11 cellular contexts compared by ENCODE assay signal in genomic region chr7:1025747-1026581, GRCh38. TPM values are rescaled to one million over a fixed set of nuclear protein-coding genes. Genes with fewer than 3 reads are reported as not detected.
A peak's percentile ranks its signal among the peaks of the same experiment; 100 is the strongest.
DNase-seq lines count a peak whose midpoint lies in the region; ATAC-seq and TF ChIP-seq lines count a peak whose summit lies in the region.
"Had no signal": no experiment of that assay in that cellular context is flagged by ENCODE, and none has a peak within 500 bp of the region (broad histone marks: within the 10 kb centered on the region; RNA-seq: fewer than 3 reads in every experiment).

No MANE protein-coding gene starts in this region.

- POLR2A ChIA-PET in activated naive CD8-positive, alpha-beta T cell treated with anti-CD3 and anti-CD28 coated beads, Interleukin-2, amount 10 ng/mL, durations not matched to agents 7 days and 5 days (lab: Charles Lee), result no interaction called here

- ATAC-seq in activated naive CD8-positive, alpha-beta T cell treated with anti-CD3 and anti-CD28 coated beads, Interleukin-2, amount 10 ng/mL, durations not matched to agents 7 days and 5 days (ENCODE audit: low read depth), result no peak
- no peak for ATAC-seq in activated naive CD8-positive, alpha-beta T cell treated with anti-CD3 and anti-CD28 coated beads, Interleukin-2, amount 50 U/mL, for 24 hours
- ATAC-seq in central memory CD8-positive, alpha-beta T cell (replicated peaks; ENCODE audit: extremely low read depth, poor library complexity, severe bottlenecking), result no peak
- no peak for ATAC-seq in stimulated activated naive B cell treated with anti-CD40 and anti-IgM and Interleukin-4, amounts not matched to agents 10 μg/mL and 1 μg/mL and 100 μg/mL, for 72 hours (replicated peaks)
- ATAC-seq in upper lobe of right lung, result no peak
- ATAC-seq in HG02588 (IDR thresholded peaks at IDR 0.05; ENCODE audit: unreplicated experiment), result no peak

- no peaks in the 10 kb centered on the region for H3K9me3 ChIP-seq in upper lobe of right lung

- peaks cover 15% of the 10 kb centered on the region for H3K36me3 ChIP-seq in upper lobe of right lung

- H3K27me3 Mint-ChIP-seq in activated naive CD8-positive, alpha-beta T cell treated with anti-CD3 and anti-CD28 coated beads, Interleukin-2, amount 10 ng/mL, durations not matched to agents 7 days and 5 days, result no peaks in the 10 kb centered on the region
- H3K27me3 Mint-ChIP-seq in activated naive CD8-positive, alpha-beta T cell treated with anti-CD3 and anti-CD28 coated beads, Interleukin-2, amount 50 U/mL, for 24 hours, result no peaks in the 10 kb centered on the region
- no peaks in the 10 kb centered on the region for H3K27me3 Mint-ChIP-seq in central memory CD8-positive, alpha-beta T cell
- H3K27me3 Mint-ChIP-seq in stimulated activated naive B cell treated with anti-CD40 and anti-IgM and Interleukin-4, amounts not matched to agents 10 μg/mL and 1 μg/mL and 100 μg/mL, for 72 hours, result no peaks in the 10 kb centered on the region

- no peak overlapping the region for H3K4me3 Mint-ChIP-seq in activated naive CD8-positive, alpha-beta T cell treated with anti-CD3 and anti-CD28 coated beads, Interleukin-2, amount 10 ng/mL, durations not matched to agents 7 days and 5 days
- H3K4me3 Mint-ChIP-seq in activated naive CD8-positive, alpha-beta T cell treated with anti-CD3 and anti-CD28 coated beads, Interleukin-2, amount 50 U/mL, for 24 hours, result no peak overlapping the region
- peak overlapping the region; percentile 56 for H3K4me3 Mint-ChIP-seq in central memory CD8-positive, alpha-beta T cell
- H3K4me3 Mint-ChIP-seq in stimulated activated naive B cell treated with anti-CD40 and anti-IgM and Interleukin-4, amounts not matched to agents 10 μg/mL and 1 μg/mL and 100 μg/mL, for 72 hours, result peak overlapping the region; percentile 91 to 92

- H3K4me1 Mint-ChIP-seq in activated naive CD8-positive, alpha-beta T cell treated with anti-CD3 and anti-CD28 coated beads, Interleukin-2, amount 10 ng/mL, durations not matched to agents 7 days and 5 days, result peaks cover 12% of the 10 kb centered on the region
- H3K4me1 Mint-ChIP-seq in activated naive CD8-positive, alpha-beta T cell treated with anti-CD3 and anti-CD28 coated beads, Interleukin-2, amount 50 U/mL, for 24 hours, result peaks cover 31% of the 10 kb centered on the region
- peaks cover 42% of the 10 kb centered on the region for H3K4me1 Mint-ChIP-seq in central memory CD8-positive, alpha-beta T cell
- H3K4me1 Mint-ChIP-seq in stimulated activated naive B cell treated with anti-CD40 and anti-IgM and Interleukin-4, amounts not matched to agents 10 μg/mL and 1 μg/mL and 100 μg/mL, for 72 hours, result peaks cover 68 to 86% of the 10 kb centered on the region in 2 donors

- no peak for TF ChIP-seq CTCF in upper lobe of right lung (IDR thresholded peaks at IDR 0.05)

- intact Hi-C loops in upper lobe of right lung (cut with DNase I), result no loop called here

- H3K27me3 ChIP-seq in upper lobe of right lung, result no peaks in the 10 kb centered on the region

- H3K27ac Mint-ChIP-seq in activated naive CD8-positive, alpha-beta T cell treated with anti-CD3 and anti-CD28 coated beads, Interleukin-2, amount 10 ng/mL, durations not matched to agents 7 days and 5 days, result peak overlapping the region; percentile 54
- no peak overlapping the region for H3K27ac Mint-ChIP-seq in activated naive CD8-positive, alpha-beta T cell treated with anti-CD3 and anti-CD28 coated beads, Interleukin-2, amount 50 U/mL, for 24 hours
- no peak overlapping the region for H3K27ac Mint-ChIP-seq in central memory CD8-positive, alpha-beta T cell (ENCODE audit: low read depth)
- peak overlapping the region; percentile 83 for H3K27ac Mint-ChIP-seq in stimulated activated naive B cell treated with anti-CD40 and anti-IgM and Interleukin-4, amounts not matched to agents 10 μg/mL and 1 μg/mL and 100 μg/mL, for 72 hours

- H3K9me3 Mint-ChIP-seq in activated naive CD8-positive, alpha-beta T cell treated with anti-CD3 and anti-CD28 coated beads, Interleukin-2, amount 10 ng/mL, durations not matched to agents 7 days and 5 days, result no peaks in the 10 kb centered on the region
- H3K9me3 Mint-ChIP-seq in activated naive CD8-positive, alpha-beta T cell treated with anti-CD3 and anti-CD28 coated beads, Interleukin-2, amount 50 U/mL, for 24 hours, result no peaks in the 10 kb centered on the region
- H3K9me3 Mint-ChIP-seq in central memory CD8-positive, alpha-beta T cell, result no peaks in the 10 kb centered on the region
- no peaks in the 10 kb centered on the region for H3K9me3 Mint-ChIP-seq in stimulated activated naive B cell treated with anti-CD40 and anti-IgM and Interleukin-4, amounts not matched to agents 10 μg/mL and 1 μg/mL and 100 μg/mL, for 72 hours

- no peak overlapping the region for H3K27ac ChIP-seq in upper lobe of right lung

- peaks cover 19% of the 10 kb centered on the region for H3K36me3 Mint-ChIP-seq in activated naive CD8-positive, alpha-beta T cell treated with anti-CD3 and anti-CD28 coated beads, Interleukin-2, amount 10 ng/mL, durations not matched to agents 7 days and 5 days
- H3K36me3 Mint-ChIP-seq in activated naive CD8-positive, alpha-beta T cell treated with anti-CD3 and anti-CD28 coated beads, Interleukin-2, amount 50 U/mL, for 24 hours (ENCODE audit: low read depth), result peaks cover 16% of the 10 kb centered on the region
- peaks cover 13% of the 10 kb centered on the region for H3K36me3 Mint-ChIP-seq in central memory CD8-positive, alpha-beta T cell (ENCODE audit: insufficient read depth)
- H3K36me3 Mint-ChIP-seq in stimulated activated naive B cell treated with anti-CD40 and anti-IgM and Interleukin-4, amounts not matched to agents 10 μg/mL and 1 μg/mL and 100 μg/mL, for 72 hours, result peaks cover 52 to 58% of the 10 kb centered on the region in 2 donors

- H3K4me3 ChIP-seq in upper lobe of right lung, result no peak overlapping the region

- DNase-seq in activated naive CD8-positive, alpha-beta T cell treated with anti-CD3 and anti-CD28 coated beads, Interleukin-2, amount 10 ng/mL, durations not matched to agents 7 days and 5 days, result no peak
- DNase-seq in activated naive CD8-positive, alpha-beta T cell treated with anti-CD3 and anti-CD28 coated beads, Interleukin-2, amount 50 U/mL, for 24 hours, result no peak
- peak; percentile 91 for DNase-seq in NCI-H2171 treated with DMSO at 0.1 percent for 48 hours (lab: John Stamatoyannopoulos, UW)
- no peak for DNase-seq in central memory CD8-positive, alpha-beta T cell (ENCODE audit: low spot score in 2 of 2)
- DNase-seq in stimulated activated naive B cell treated with anti-CD40 and anti-IgM and Interleukin-4, amounts not matched to agents 10 μg/mL and 1 μg/mL and 100 μg/mL, for 72 hours, result no peak
- DNase-seq in upper lobe of right lung, result no peak
- no peak for DNase-seq in GM19238 (ENCODE audit: insufficient read length, low spot score)
- DNase-seq: activated gamma-delta T cell treated with Interleukin-2 at 50 U/mL for 16 hours had no signal

- H3K4me1 ChIP-seq in upper lobe of right lung, result peaks cover 26% of the 10 kb centered on the region

RNA-seq across cellular contexts. Expression of gene GPR146, which starts 18.4 kb away (rescaled TPM):
- 1 to 10 TPM; 2.1 to 4.1 TPM for total RNA-seq in activated naive CD8-positive, alpha-beta T cell treated with anti-CD3 and anti-CD28 coated beads, Interleukin-2, amount 10 ng/mL, durations not matched to agents 7 days and 5 days
- total RNA-seq in upper lobe of right lung, result 40.0 TPM

RNA-seq across cellular contexts. Expression of gene CYP2W1, which starts 43.0 kb away (rescaled TPM):
- not detected for total RNA-seq in activated naive CD8-positive, alpha-beta T cell treated with anti-CD3 and anti-CD28 coated beads, Interleukin-2, amount 10 ng/mL, durations not matched to agents 7 days and 5 days
- not detected for total RNA-seq in upper lobe of right lung
- total RNA-seq: M059J, pulmonary artery endothelial cell had no signal

RNA-seq across cellular contexts. Expression of gene COX19, which starts 50.6 kb away (rescaled TPM):
- 10 to 100 TPM; 26.2 to 29.3 TPM for total RNA-seq in activated naive CD8-positive, alpha-beta T cell treated with anti-CD3 and anti-CD28 coated beads, Interleukin-2, amount 10 ng/mL, durations not matched to agents 7 days and 5 days
- 9.4 TPM for total RNA-seq in upper lobe of right lung

Comparison
In these comparisons a context has a peak if more than half of its experiments do, and no peak if none do; other contexts are left out.
1. H3K27ac Mint-ChIP-seq: peak in activated naive CD8-positive, alpha-beta T cell treated with anti-CD3 and anti-CD28 coated beads, Interleukin-2, amount 10 ng/mL, durations not matched to agents 7 days and 5 days (single experiment) and stimulated activated naive B cell treated with anti-CD40 and anti-IgM and Interleukin-4, amounts not matched to agents 10 μg/mL and 1 μg/mL and 100 μg/mL, for 72 hours (single experiment); none in activated naive CD8-positive, alpha-beta T cell treated with anti-CD3 and anti-CD28 coated beads, Interleukin-2, amount 50 U/mL, for 24 hours (single experiment) and central memory CD8-positive, alpha-beta T cell (single experiment).
2. H3K4me3 Mint-ChIP-seq: peak in central memory CD8-positive, alpha-beta T cell (single experiment) and stimulated activated naive B cell treated with anti-CD40 and anti-IgM and Interleukin-4, amounts not matched to agents 10 μg/mL and 1 μg/mL and 100 μg/mL, for 72 hours (2 of 2); none in activated naive CD8-positive, alpha-beta T cell treated with anti-CD3 and anti-CD28 coated beads, Interleukin-2, amount 10 ng/mL, durations not matched to agents 7 days and 5 days (single experiment) and activated naive CD8-positive, alpha-beta T cell treated with anti-CD3 and anti-CD28 coated beads, Interleukin-2, amount 50 U/mL, for 24 hours (single experiment).